In genomic region chr4:102867278-102868152, GRCh38 we compare ENCODE assay signal across 8 cellular contexts. TPM values are rescaled to one million over a fixed set of nuclear protein-coding genes. Genes with fewer than 3 reads are reported as not detected.
A peak's percentile ranks its signal among the peaks of the same experiment; 100 is the strongest.
DNase-seq lines count a peak whose midpoint lies in the region; ATAC-seq and FAIRE-seq lines count a peak whose summit lies in the region.

No MANE protein-coding gene starts in this region.

- no peak for DNase-seq in activated CD4-positive, alpha-beta memory T cell treated with anti-CD3 and anti-CD28 coated beads for 36 hours
- peak; percentile 2 for DNase-seq in kidney tubule cell (ENCODE audit: low spot score)
- DNase-seq in urothelium cell line (ENCODE audit: low spot score), result no peak
- DNase-seq in NCI-H446 (lab: John Stamatoyannopoulos, UW), result no peak
- no peak for DNase-seq in NCI-H2227 treated with DMSO at 0.1 percent for 48 hours (lab: John Stamatoyannopoulos, UW)

- POLR2A ChIA-PET in activated CD4-positive, alpha-beta memory T cell treated with anti-CD3 and anti-CD28 coated beads for 36 hours (lab: Charles Lee), result interaction anchor here (0.7 to 3.8 kb wide), 6 partner anchors 27 to 208 kb away, joined by 3 to 147 read pairs (median 8); partner anchors contain the start of genes MANBA and UBE2D3

- H3K4me3 ChIP-seq in BLaER1, result peak overlapping the region; percentile 72

- H4K20me1 ChIP-seq in BLaER1, result no peaks in the 10 kb centered on the region

- peaks cover 41% of the 10 kb centered on the region for H3K4me1 ChIP-seq in BLaER1

- H3K9me3 Mint-ChIP-seq in activated CD4-positive, alpha-beta memory T cell treated with anti-CD3 and anti-CD28 coated beads for 36 hours, result no peaks in the 10 kb centered on the region

- peak overlapping the region; percentile 98 for H3K27ac Mint-ChIP-seq in activated CD4-positive, alpha-beta memory T cell treated with anti-CD3 and anti-CD28 coated beads for 36 hours

- no peaks in the 10 kb centered on the region for H3K27me3 ChIP-seq in BLaER1

- H3K36me3 Mint-ChIP-seq in activated CD4-positive, alpha-beta memory T cell treated with anti-CD3 and anti-CD28 coated beads for 36 hours, result peaks cover 24% of the 10 kb centered on the region

- H3K27ac ChIP-seq in BLaER1, result peak overlapping the region; percentile 92

- H3K36me3 ChIP-seq in BLaER1, result peaks cover 21% of the 10 kb centered on the region

- peak overlapping the region; percentile 89 for H3K9ac ChIP-seq in BLaER1

- peaks cover 13% of the 10 kb centered on the region for H3K9me3 ChIP-seq in BLaER1

- peak overlapping the region; percentile 88 for H3K4me2 ChIP-seq in BLaER1

- ATAC-seq in HG02588 (IDR thresholded peaks at IDR 0.05; ENCODE audit: unreplicated experiment) (peak; percentile 13), HG02884 (IDR thresholded peaks at IDR 0.05; ENCODE audit: unreplicated experiment) (no peak)

- peak overlapping the region; percentile 98 for H3K4me3 Mint-ChIP-seq in activated CD4-positive, alpha-beta memory T cell treated with anti-CD3 and anti-CD28 coated beads for 36 hours

- CTCF ChIA-PET in activated CD4-positive, alpha-beta memory T cell treated with anti-CD3 and anti-CD28 coated beads for 36 hours (lab: Charles Lee), result interaction anchor here (0.6 to 2.4 kb wide), 3 partner anchors 13 to 64 kb away, joined by 3 to 15 read pairs (median 6); partner anchors contain the start of gene UBE2D3

- intact Hi-C loops in activated CD4-positive, alpha-beta memory T cell treated with anti-CD3 and anti-CD28 coated beads for 36 hours (cut with micrococcal nuclease), result loop anchor here (1.0 to 2.0 kb wide), 5 partner anchors 21 to 522 kb away; partner anchors contain the start of genes SLC39A8 and SLC9B2

- peaks cover 50% of the 10 kb centered on the region for H3K4me1 Mint-ChIP-seq in activated CD4-positive, alpha-beta memory T cell treated with anti-CD3 and anti-CD28 coated beads for 36 hours (ENCODE audit: low read depth)

- peak; percentile 62 for FAIRE-seq in urothelium cell line (lab: Jason Lieb, UNC)

- no peaks in the 10 kb centered on the region for H3K27me3 Mint-ChIP-seq in activated CD4-positive, alpha-beta memory T cell treated with anti-CD3 and anti-CD28 coated beads for 36 hours

RNA-seq across cellular contexts. Expression of gene CISD2, which starts 1.3 kb away (rescaled TPM):
- 10 to 100 TPM; 28.5 to 32.8 TPM for total RNA-seq in activated CD4-positive, alpha-beta memory T cell treated with anti-CD3 and anti-CD28 coated beads for 36 hours

RNA-seq across cellular contexts. Expression of gene UBE2D3, which starts 40.2 kb away (rescaled TPM):
- 100 to 1,000 TPM; 415 to 447 TPM for total RNA-seq in activated CD4-positive, alpha-beta memory T cell treated with anti-CD3 and anti-CD28 coated beads for 36 hours
